In the genomic region with DNA sequence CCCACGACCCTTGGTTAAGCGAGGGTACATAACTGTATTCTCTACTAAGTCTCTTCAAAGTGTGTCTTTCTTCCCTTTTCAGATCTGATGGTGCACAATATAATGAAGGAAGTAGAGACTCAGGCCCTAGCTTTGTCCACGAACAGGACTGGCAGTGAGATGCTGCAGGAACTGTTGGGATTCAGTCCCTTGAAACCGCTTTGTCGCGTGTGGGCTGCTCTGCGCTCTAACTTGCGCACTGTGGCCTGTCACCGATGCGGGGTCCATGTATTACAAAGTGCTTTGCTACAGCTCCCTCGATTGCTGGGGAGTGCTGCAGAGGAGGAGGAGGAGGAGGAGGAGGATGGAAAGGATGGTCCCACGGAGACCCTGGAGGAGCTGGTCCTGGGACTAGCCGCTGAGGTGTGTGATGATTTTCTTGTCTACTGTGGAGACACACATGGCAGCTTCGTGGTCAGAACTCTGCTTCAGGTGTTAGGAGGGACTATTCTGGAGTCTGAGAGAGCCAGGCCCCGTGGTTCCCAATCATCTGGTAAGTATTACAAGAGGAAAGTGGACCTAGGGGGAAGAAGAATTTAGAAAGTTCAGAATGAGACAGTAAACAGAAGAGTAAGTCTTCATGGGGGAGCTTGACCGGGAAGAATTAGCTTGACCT, we compare ENCODE assay signal across 8 cellular contexts. TPM values are rescaled to one million over a fixed set of nuclear protein-coding genes. Genes with fewer than 3 reads are reported as not detected.
A peak's percentile ranks its signal among the peaks of the same experiment; 100 is the strongest.
DNase-seq lines count a peak whose midpoint lies in the region; ATAC-seq and TF ChIP-seq lines count a peak whose summit lies in the region.

No MANE protein-coding gene starts in this region.

- intact Hi-C loops in heart right ventricle (cut with DNase I) (no loop called here), left cardiac atrium (cut with DNase I) (no loop called here), MCF 10A (cut with micrococcal nuclease) (no loop called here)

- peak overlapping the region; percentile 79 to 97 (median 92) for H3K4me3 ChIP-seq in heart right ventricle
- H3K4me3 ChIP-seq in mesendoderm (ENCODE audit: low read length) = peak overlapping the region; percentile 87
- H3K4me3 ChIP-seq in urinary bladder (ENCODE audit: low read depth, low read length) = peak overlapping the region; percentile 96

- no peak overlapping the region for H3K23ac ChIP-seq in mesendoderm (ENCODE audit: low read length)

- no peak overlapping the region for H4K8ac ChIP-seq in mesendoderm (ENCODE audit: low read depth, low read length)

- POLR2A ChIA-PET in MCF 10A (lab: Yijun Ruan, JAX) = interaction anchor here (0.6 to 7.6 kb wide), 22 partner anchors 10 to 1699 kb away, joined by 3 to 187 read pairs (median 6); partner anchors contain the start of genes CBLN3, CHMP4A, CIDEB and DCAF11

- DNase-seq in heart right ventricle (no peak), left cardiac atrium (no peak), MCF 10A (ENCODE audit: unreplicated experiment) (no peak), mesendoderm (no peak), left lobe of liver (ENCODE audit: low spot score) (no peak), KG1 (lab: John Stamatoyannopoulos, UW) (no peak)

- peak overlapping the region; percentile 78 for H3K27ac Mint-ChIP-seq in MCF 10A (ENCODE audit: low read depth, unreplicated experiment)

- no peaks in the 10 kb centered on the region for H3K9me3 ChIP-seq in heart right ventricle

- H3K27me3 ChIP-seq in heart right ventricle (no peaks in the 10 kb centered on the region), mesendoderm (ENCODE audit: insufficient read depth, low read length, poor library complexity) (no peaks in the 10 kb centered on the region)

- H2AK5ac ChIP-seq in mesendoderm (ENCODE audit: low read length) = no peak overlapping the region

- no peak overlapping the region for H3K4ac ChIP-seq in mesendoderm (ENCODE audit: low read depth, low read length)

- H3K27ac ChIP-seq in heart right ventricle (peak overlapping the region in 7 of 10 donors; percentile 83 to 91 (median 84)), mesendoderm (ENCODE audit: low read depth, low read length) (no peak overlapping the region), urinary bladder (ENCODE audit: low read depth) (no peak overlapping the region)

- H3K79me1 ChIP-seq in mesendoderm (ENCODE audit: low read length) = peaks cover 15% of the 10 kb centered on the region

- no peak for TF ChIP-seq CTCF in heart right ventricle (IDR thresholded peaks at IDR 0.05)
- TF ChIP-seq CTCF in MCF 10A (IDR thresholded peaks at IDR 0.05; ENCODE audit: unreplicated experiment) = no peak

- no TSS peak for BruUV-seq in MCF 10A (replicated peaks; lab: Mats Ljungman, UMichigan)

- peak overlapping the region; percentile 95 for H3K4me3 Mint-ChIP-seq in MCF 10A (ENCODE audit: unreplicated experiment)

- peak overlapping the region; percentile 90 for H3K56ac ChIP-seq in mesendoderm (ENCODE audit: low read length)

- ATAC-seq in heart right ventricle = no peak
- no peak for ATAC-seq in left cardiac atrium
- ATAC-seq in left lobe of liver = no peak
- ATAC-seq in GM21529 (IDR thresholded peaks at IDR 0.05; ENCODE audit: unreplicated experiment) = no peak

- no peaks in the 10 kb centered on the region for H3K9me3 Mint-ChIP-seq in MCF 10A (ENCODE audit: unreplicated experiment)

- H4K5ac ChIP-seq in mesendoderm (ENCODE audit: low read length) = no peak overlapping the region

- H3K4me1 ChIP-seq in heart right ventricle = peaks cover 0 to 46% (median 25%) of the 10 kb centered on the region in 9 donors
- peaks cover 8% of the 10 kb centered on the region for H3K4me1 ChIP-seq in mesendoderm (ENCODE audit: control insufficient read depth, low read depth, low read length)
- no peaks in the 10 kb centered on the region for H3K4me1 ChIP-seq in urinary bladder (ENCODE audit: insufficient read depth)

- peaks cover 66% of the 10 kb centered on the region for H3K36me3 Mint-ChIP-seq in MCF 10A (ENCODE audit: insufficient read depth, unreplicated experiment)

- H3K36me3 ChIP-seq in heart right ventricle (peaks cover 0 to 62% (median 35%) of the 10 kb centered on the region in 9 donors), mesendoderm (ENCODE audit: control insufficient read depth, insufficient read depth, low read length) (peaks cover 5% of the 10 kb centered on the region), urinary bladder (ENCODE audit: insufficient read depth) (peaks cover 2% of the 10 kb centered on the region)

- H3K9ac ChIP-seq in mesendoderm (ENCODE audit: low read length) = peak overlapping the region; percentile 86

- peaks cover 10% of the 10 kb centered on the region for H3K79me2 ChIP-seq in mesendoderm (ENCODE audit: control insufficient read depth, insufficient read depth, low read length)

- H2BK15ac ChIP-seq in mesendoderm (replicated peaks; ENCODE audit: low read depth) = no peak overlapping the region

- no peak overlapping the region for H2BK120ac ChIP-seq in mesendoderm (ENCODE audit: low read depth, low read length)

- H3K4me1 Mint-ChIP-seq in MCF 10A (ENCODE audit: insufficient read depth, unreplicated experiment) = peaks cover 33% of the 10 kb centered on the region

- H3K27me3 Mint-ChIP-seq in MCF 10A (ENCODE audit: insufficient read depth, unreplicated experiment) = no peaks in the 10 kb centered on the region

- peak overlapping the region; percentile 80 for H3K4me2 ChIP-seq in mesendoderm (ENCODE audit: low read length)

- WGBS in heart right ventricle, 2 donors = 30 to 31% methylated on average over 16 of the region's 16 CpGs
- WGBS in mesendoderm (ENCODE audit: extremely low coverage, insufficient coverage, low lambda C conversion rate) = no CpG with 5 or more reads among the region's 16 CpGs
- 32% methylated on average over 16 of the region's 16 CpGs for WGBS in urinary bladder

- CTCF ChIA-PET in MCF 10A (lab: Yijun Ruan, JAX) = interaction anchor here (0.7 to 11.2 kb wide), 14 partner anchors 10 to 190 kb away, joined by 3 to 414 read pairs (median 10); partner anchors contain the start of genes CIDEB, DCAF11, GMPR2 and KHNYN

- no peak overlapping the region for H2BK5ac ChIP-seq in mesendoderm (ENCODE audit: low read length)

- no peak overlapping the region for H3K18ac ChIP-seq in mesendoderm (ENCODE audit: low read length)

RNA-seq across cellular contexts. Expression of gene NOP9, which starts 0.8 kb away (rescaled TPM):
- 10 to 100 TPM; 22.0 to 31.9 (median 27.3) TPM for total RNA-seq in heart right ventricle
- polyA plus RNA-seq in heart right ventricle = 10 to 100 TPM; 10.7 to 10.8 TPM
- total RNA-seq in left cardiac atrium = 10 to 100 TPM; 17.5 to 21.7 TPM
- 29.8 and 31.9 TPM in 2 replicates for total RNA-seq in MCF 10A (2022)
- 14.9 TPM for polyA plus RNA-seq in mesendoderm (2013, experiment 1 of 2)
- polyA plus RNA-seq in mesendoderm (2013, experiment 2 of 2) = 14.8 TPM
- 12.8 TPM for total RNA-seq in urinary bladder
- 18.0 TPM for polyA plus RNA-seq in urinary bladder
- total RNA-seq in left lobe of liver = 17.2 TPM

RNA-seq across cellular contexts. Expression of gene DHRS1, which starts 0.9 kb away (rescaled TPM):
- total RNA-seq in heart right ventricle = 10 to 100 TPM in 4 of 10 donors, 1 to 10 TPM in 6; 6.9 to 11.1 (median 9.0) TPM
- polyA plus RNA-seq in heart right ventricle = 10 to 100 TPM in 1 of 2 donors, 1 to 10 TPM in 1; 8.5 to 11.6 TPM
- 1 to 10 TPM; 7.9 to 8.4 TPM for total RNA-seq in left cardiac atrium
- 29.2 and 29.7 TPM in 2 replicates for total RNA-seq in MCF 10A (2022)
- 5.7 TPM for polyA plus RNA-seq in mesendoderm (2013, experiment 1 of 2)
- polyA plus RNA-seq in mesendoderm (2013, experiment 2 of 2) = 6.4 TPM
- total RNA-seq in urinary bladder = 10.4 TPM
- 33.4 TPM for polyA plus RNA-seq in urinary bladder
- total RNA-seq in left lobe of liver = 91.0 TPM

RNA-seq across cellular contexts. Expression of gene CIDEB, which starts 7.3 kb away (rescaled TPM):
- total RNA-seq in heart right ventricle (1 to 10 TPM; 1.9 to 6.0 (median 3.5) TPM), left cardiac atrium (1 to 10 TPM; 6.4 to 6.9 TPM), MCF 10A (2022) (0.52 and 1.3 TPM in 2 replicates), urinary bladder (7.3 TPM), left lobe of liver (216 TPM)
- polyA plus RNA-seq in heart right ventricle (1 to 10 TPM; 4.3 to 4.8 TPM), urinary bladder (12.8 TPM)
- not detected for polyA plus RNA-seq in mesendoderm (2013, experiment 1 of 2)
- polyA plus RNA-seq in mesendoderm (2013, experiment 2 of 2) = 0.03 TPM

RNA-seq across cellular contexts. Expression of gene LTB4R2, which starts 9.5 kb away (rescaled TPM):
- total RNA-seq in heart right ventricle = 1 to 10 TPM in 7 of 10 donors, under 1 TPM in 3; 0.68 to 2.4 (median 1.3) TPM
- under 1 TPM; 0.51 to 0.90 TPM for polyA plus RNA-seq in heart right ventricle
- 1 to 10 TPM; 1.6 to 2.8 TPM for total RNA-seq in left cardiac atrium
- 21.7 and 23.8 TPM in 2 replicates for total RNA-seq in MCF 10A (2022)
- 3.4 TPM for polyA plus RNA-seq in mesendoderm (2013, experiment 1 of 2)
- 3.2 TPM for polyA plus RNA-seq in mesendoderm (2013, experiment 2 of 2)
- 4.0 TPM for total RNA-seq in urinary bladder
- 2.8 TPM for polyA plus RNA-seq in urinary bladder
- total RNA-seq in left lobe of liver = 6.9 TPM

RNA-seq across cellular contexts. Expression of gene LTB4R, which starts 10.8 kb away (rescaled TPM):
- 1 to 10 TPM in 7 of 10 donors, under 1 TPM in 3; 0.76 to 3.1 (median 1.8) TPM for total RNA-seq in heart right ventricle
- 1 to 10 TPM; 3.2 to 3.7 TPM for polyA plus RNA-seq in heart right ventricle
- total RNA-seq in left cardiac atrium = 1 to 10 TPM; 2.8 to 3.2 TPM
- 15.8 and 19.9 TPM in 2 replicates for total RNA-seq in MCF 10A (2022)
- polyA plus RNA-seq in mesendoderm (2013, experiment 1 of 2) = 4.5 TPM
- 4.4 TPM for polyA plus RNA-seq in mesendoderm (2013, experiment 2 of 2)
- total RNA-seq in urinary bladder = 2.3 TPM
- 6.0 TPM for polyA plus RNA-seq in urinary bladder
- total RNA-seq in left lobe of liver = 7.2 TPM

Comparison
In these comparisons a context has a peak if more than half of its experiments do, and no peak if none do; other contexts are left out.
1. H3K27ac ChIP-seq: peak in heart right ventricle (7 of 10); none in mesendoderm (single experiment) and urinary bladder (single experiment).
2. RNA of gene CIDEB, which starts 7.3 kb away (total RNA-seq): 216 TPM in left lobe of liver (single experiment); 7.3 TPM in urinary bladder (single experiment), 6.4 to 6.9 TPM in left cardiac atrium, 1.9 to 6.0 TPM in heart right ventricle and 0.52 to 1.3 TPM in MCF 10A; every median in the first group is over 10 times any median in the second.
3. Peak in every context shown above with its lines, with median percentiles within 50 percentile points of each other: H3K4me3 ChIP-seq.